ENCODE assay signal across 8 cellular contexts in genomic region chr16:56450275-56450889, GRCh38. TPM values are rescaled to one million over a fixed set of nuclear protein-coding genes. Genes with fewer than 3 reads are reported as not detected.
A peak's percentile ranks its signal among the peaks of the same experiment; 100 is the strongest.
DNase-seq lines count a peak whose midpoint lies in the region; ATAC-seq and TF ChIP-seq lines count a peak whose summit lies in the region.

No MANE protein-coding gene starts in this region.

- 26% methylated on average over 13 of the region's 13 CpGs for WGBS in thymus

- no peaks in the 10 kb centered on the region for H3K9me3 Mint-ChIP-seq in activated naive CD8-positive, alpha-beta T cell treated with anti-CD3 and anti-CD28 coated beads, Interleukin-2, amount 10 ng/mL, durations not matched to agents 7 days and 5 days

- H3K27ac Mint-ChIP-seq in activated naive CD8-positive, alpha-beta T cell treated with anti-CD3 and anti-CD28 coated beads, Interleukin-2, amount 10 ng/mL, durations not matched to agents 7 days and 5 days: peak overlapping the region; percentile 91

- peaks cover 18% of the 10 kb centered on the region for H3K36me3 Mint-ChIP-seq in activated naive CD8-positive, alpha-beta T cell treated with anti-CD3 and anti-CD28 coated beads, Interleukin-2, amount 10 ng/mL, durations not matched to agents 7 days and 5 days

- H3K36me3 ChIP-seq in HAP-1 (replicated peaks) (peaks cover 44% of the 10 kb centered on the region), thymus (ENCODE audit: control insufficient read depth, insufficient read depth) (no peaks in the 10 kb centered on the region)

- ATAC-seq in activated naive CD8-positive, alpha-beta T cell treated with anti-CD3 and anti-CD28 coated beads, Interleukin-2, amount 10 ng/mL, durations not matched to agents 7 days and 5 days (ENCODE audit: low read depth): no peak
- ATAC-seq in HG03520 (IDR thresholded peaks at IDR 0.05; ENCODE audit: unreplicated experiment) (no peak), HG03095 (IDR thresholded peaks at IDR 0.05; ENCODE audit: unreplicated experiment) (no peak)

- H3K27me3 ChIP-seq in HAP-1 (ENCODE audit: low read depth) (no peaks in the 10 kb centered on the region), thymus (ENCODE audit: control insufficient read depth, insufficient read depth) (no peaks in the 10 kb centered on the region)

- peaks cover 36% of the 10 kb centered on the region for H3K4me1 Mint-ChIP-seq in activated naive CD8-positive, alpha-beta T cell treated with anti-CD3 and anti-CD28 coated beads, Interleukin-2, amount 10 ng/mL, durations not matched to agents 7 days and 5 days

- in situ Hi-C loops in HAP-1 (cut with MboI; ENCODE audit: low sequenced_read_pairs): no loop called here

- H3K27ac ChIP-seq in thymus (ENCODE audit: low read depth): no peak overlapping the region

- POLR2A ChIA-PET in activated naive CD8-positive, alpha-beta T cell treated with anti-CD3 and anti-CD28 coated beads, Interleukin-2, amount 10 ng/mL, durations not matched to agents 7 days and 5 days (lab: Charles Lee): interaction anchor here (1.4 kb wide), 1 partner anchor 26 kb away, joined by 7 read pairs; no protein-coding TSS in a partner anchor

- no peak for TF ChIP-seq CTCF in AG09309 (IDR thresholded peaks at IDR 0.05; ENCODE audit: control insufficient read depth, insufficient read depth, low read depth, low read length, missing control alignments)

- H3K4me3 ChIP-seq in AG09309 (ENCODE audit: control insufficient read depth, low read depth, low read length) (peak overlapping the region; percentile 93), HAP-1 (peak overlapping the region; percentile 83), thymus (ENCODE audit: low read length) (peak overlapping the region; percentile 66)

- H3K27me3 Mint-ChIP-seq in activated naive CD8-positive, alpha-beta T cell treated with anti-CD3 and anti-CD28 coated beads, Interleukin-2, amount 10 ng/mL, durations not matched to agents 7 days and 5 days: no peaks in the 10 kb centered on the region

- peak overlapping the region; percentile 95 for H3K4me3 Mint-ChIP-seq in activated naive CD8-positive, alpha-beta T cell treated with anti-CD3 and anti-CD28 coated beads, Interleukin-2, amount 10 ng/mL, durations not matched to agents 7 days and 5 days

- H3K9me3 ChIP-seq in HAP-1: no peaks in the 10 kb centered on the region
- H3K9me3 ChIP-seq in thymus (ENCODE audit: control insufficient read depth): no peaks in the 10 kb centered on the region

- H3K4me1 ChIP-seq in HAP-1: peaks cover 27% of the 10 kb centered on the region
- peaks cover 21% of the 10 kb centered on the region for H3K4me1 ChIP-seq in thymus (ENCODE audit: control insufficient read depth, insufficient read depth, low read length)

- no peak for DNase-seq in AG09309 (ENCODE audit: low read depth)
- peak in 1 of 2 experiments; percentile 41 for DNase-seq in HAP-1 (ENCODE audit: low spot score in 2 of 2)
- DNase-seq in activated naive CD8-positive, alpha-beta T cell treated with anti-CD3 and anti-CD28 coated beads, Interleukin-2, amount 10 ng/mL, durations not matched to agents 7 days and 5 days: no peak
- peak; percentile 31 for DNase-seq in iris pigment epithelial cell (ENCODE audit: low read depth)
- no peak for DNase-seq in NCI-H2081 treated with DMSO at 0.1 percent for 48 hours (lab: John Stamatoyannopoulos, UW)

RNA-seq across cellular contexts. Expression of gene NUDT21, which starts 0.8 kb away (rescaled TPM):
- 100 to 1,000 TPM; 200 to 204 TPM for total RNA-seq in activated naive CD8-positive, alpha-beta T cell treated with anti-CD3 and anti-CD28 coated beads, Interleukin-2, amount 10 ng/mL, durations not matched to agents 7 days and 5 days
- polyA plus RNA-seq in thymus: 40.3 TPM

RNA-seq across cellular contexts. Expression of gene OGFOD1, which starts 1.0 kb away (rescaled TPM):
- total RNA-seq in activated naive CD8-positive, alpha-beta T cell treated with anti-CD3 and anti-CD28 coated beads, Interleukin-2, amount 10 ng/mL, durations not matched to agents 7 days and 5 days: 10 to 100 TPM; 39.3 to 39.6 TPM
- polyA plus RNA-seq in thymus: 18.8 TPM

RNA-seq across cellular contexts. Expression of gene AMFR, which starts 25.0 kb away (rescaled TPM):
- total RNA-seq in activated naive CD8-positive, alpha-beta T cell treated with anti-CD3 and anti-CD28 coated beads, Interleukin-2, amount 10 ng/mL, durations not matched to agents 7 days and 5 days: 10 to 100 TPM; 50.0 to 55.5 TPM
- polyA plus RNA-seq in thymus: 52.4 TPM
